In the genomic region with DNA sequence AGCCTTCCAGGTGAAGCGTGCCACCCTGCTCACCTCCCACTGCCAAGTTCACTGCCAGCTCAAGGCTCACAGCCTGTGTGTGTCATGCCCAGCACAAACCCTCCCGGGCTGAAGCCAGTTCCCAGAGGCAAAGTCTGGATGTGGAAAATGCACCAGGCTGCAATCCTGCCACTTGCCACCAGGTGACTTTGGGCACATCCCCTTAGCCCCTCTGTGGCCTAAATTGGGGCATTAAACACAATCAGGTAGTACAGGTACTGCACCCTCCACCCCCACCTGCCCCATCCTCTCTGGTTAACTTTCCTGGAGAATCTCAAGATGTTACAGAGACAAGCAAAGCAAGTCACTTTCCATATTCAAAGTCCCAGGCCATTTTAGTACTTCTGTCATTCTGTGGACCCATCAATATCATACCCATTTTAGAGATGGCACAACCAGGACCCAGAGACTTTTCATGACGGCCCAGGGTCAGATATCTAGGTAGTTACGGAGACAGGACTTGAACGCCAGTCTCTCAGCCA, we compare ENCODE assay signal across 8 cellular contexts. TPM values are rescaled to one million over a fixed set of nuclear protein-coding genes. Genes with fewer than 3 reads are reported as not detected.
A peak's percentile ranks its signal among the peaks of the same experiment; 100 is the strongest.
DNase-seq lines count a peak whose midpoint lies in the region; TF ChIP-seq lines count a peak whose summit lies in the region.

No MANE protein-coding gene starts in this region.

- H3K27ac Mint-ChIP-seq in chondrocyte (ENCODE audit: unreplicated experiment), result no peak overlapping the region

- H3K27ac ChIP-seq in Peyer's patch (no peak overlapping the region), prostate gland (peak overlapping the region; percentile 77 to 84)

- H3K27me3 Mint-ChIP-seq in chondrocyte (ENCODE audit: low read depth), result peaks cover 34% of the 10 kb centered on the region

- H3K27me3 ChIP-seq in Peyer's patch (no peaks in the 10 kb centered on the region), prostate gland (replicated peaks; ENCODE audit: insufficient read depth) (no peaks in the 10 kb centered on the region)

- peak; percentile 16 for DNase-seq in DMS153 treated with DMSO at 0.1 percent for 48 hours (lab: John Stamatoyannopoulos, UW; ENCODE audit: unreplicated experiment)
- no peak for DNase-seq in DMS153 (lab: John Stamatoyannopoulos, UW)
- peak in 1 of 3 donors; percentile 59 for DNase-seq in Peyer's patch
- no peak for DNase-seq in chondrocyte (ENCODE audit: low spot score)
- no peak for DNase-seq in prostate gland (ENCODE audit: low spot score)
- DNase-seq in NCI-H1048 (lab: John Stamatoyannopoulos, UW), result no peak
- DNase-seq in NK-92 (lab: John Stamatoyannopoulos, UW; ENCODE audit: unreplicated experiment), result no peak
- DNase-seq in NCI-H2196 (lab: John Stamatoyannopoulos, UW; ENCODE audit: unreplicated experiment), result no peak

- H3K9me3 Mint-ChIP-seq in chondrocyte (ENCODE audit: low read depth), result no peaks in the 10 kb centered on the region

- H3K36me3 ChIP-seq in Peyer's patch, result no peaks in the 10 kb centered on the region
- no peaks in the 10 kb centered on the region for H3K36me3 ChIP-seq in prostate gland

- no peaks in the 10 kb centered on the region for H3K36me3 Mint-ChIP-seq in chondrocyte (ENCODE audit: low read depth)

- no peak overlapping the region for H3K4me3 Mint-ChIP-seq in chondrocyte (ENCODE audit: unreplicated experiment)

- intact Hi-C loops in prostate gland (cut with DNase I), result no loop called here

- TF ChIP-seq POLR2A in Peyer's patch (IDR thresholded peaks at IDR 0.05) (no peak), prostate gland (IDR thresholded peaks at IDR 0.05) (no peak)

- H3K9me3 ChIP-seq in Peyer's patch, result no peaks in the 10 kb centered on the region
- H3K9me3 ChIP-seq in prostate gland, result no peaks in the 10 kb centered on the region

- H3K4me1 ChIP-seq in Peyer's patch (peaks cover 0 to 34% (median 7%) of the 10 kb centered on the region in 4 donors), prostate gland (replicated peaks) (no peaks in the 10 kb centered on the region)

- no peak overlapping the region for H3K4me3 ChIP-seq in Peyer's patch
- no peak overlapping the region for H3K4me3 ChIP-seq in prostate gland

- peaks cover 8% of the 10 kb centered on the region for H3K4me1 Mint-ChIP-seq in chondrocyte (ENCODE audit: low read depth)

- WGBS in prostate gland, result 84% methylated on average over 5 of the region's 5 CpGs

- TF ChIP-seq CTCF in Peyer's patch (IDR thresholded peaks at IDR 0.05) (peak in 5 of 6 experiments; percentile 17 to 58 (median 54)), chondrocyte (IDR thresholded peaks at IDR 0.05) (peak; percentile 75), prostate gland (IDR thresholded peaks at IDR 0.05) (peak in 3 of 4 experiments; percentile 26 to 50 (median 27))

RNA-seq across cellular contexts. Expression of gene RASD2, which starts 1.8 kb away (rescaled TPM):
- total RNA-seq in Peyer's patch (1 to 10 TPM; 2.7 to 5.8 (median 4.8) TPM), chondrocyte (0.27 to 0.28 TPM in 2 of 3 replicates, not detected in the other), prostate gland (1 to 10 TPM; 6.2 to 8.0 TPM)

Comparison
In these comparisons a context has a peak if more than half of its experiments do, and no peak if none do; other contexts are left out.
1. H3K27ac ChIP-seq: peak in prostate gland (2 of 2); none in Peyer's patch (0 of 4).
2. Peak in every context shown above with its lines, with median percentiles within 50 percentile points of each other: CTCF ChIP-seq.